ENCODE assay signal across 8 cellular contexts in the genomic region with DNA sequence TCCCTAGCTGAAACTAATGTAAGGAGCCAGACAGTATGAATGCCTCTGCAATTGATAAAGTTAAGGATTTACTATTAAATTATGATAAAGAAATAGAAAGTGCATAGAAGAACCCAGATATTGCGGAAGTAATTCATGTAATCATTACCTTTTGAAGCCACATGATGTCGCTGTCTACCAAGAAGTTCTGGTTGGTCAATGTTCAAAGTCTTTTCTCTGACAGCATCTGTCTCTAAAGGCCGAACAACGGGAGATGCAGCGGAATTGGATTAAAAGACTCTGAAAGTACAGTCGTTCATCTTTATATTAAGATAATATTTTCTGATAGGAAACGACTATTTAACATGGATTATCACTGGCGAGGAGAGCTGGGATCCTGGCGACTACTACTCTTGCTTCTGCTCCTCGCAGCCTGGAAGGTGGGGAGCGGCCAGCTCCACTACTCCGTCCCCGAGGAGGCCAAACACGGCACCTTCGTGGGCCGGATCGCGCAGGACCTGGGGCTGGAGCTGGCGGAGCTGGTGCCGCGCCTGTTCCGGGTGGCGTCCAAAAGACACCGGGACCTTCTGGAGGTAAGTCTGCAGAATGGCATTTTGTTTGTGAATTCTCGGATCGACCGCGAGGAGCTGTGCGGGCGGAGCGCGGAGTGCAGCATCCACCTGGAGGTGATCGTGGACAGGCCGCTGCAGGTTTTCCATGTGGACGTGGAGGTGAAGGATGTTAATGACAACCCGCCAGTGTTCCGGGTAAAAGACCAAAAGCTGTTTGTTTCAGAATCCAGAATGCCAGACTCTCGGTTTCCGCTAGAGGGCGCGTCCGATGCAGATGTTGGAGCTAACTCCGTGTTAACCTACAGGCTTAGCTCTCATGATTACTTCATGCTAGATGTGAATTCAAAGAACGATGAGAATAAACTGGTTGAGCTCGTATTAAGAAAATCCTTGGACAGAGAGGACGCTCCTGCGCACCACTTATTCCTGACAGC. TPM values are rescaled to one million over a fixed set of nuclear protein-coding genes. Genes with fewer than 3 reads are reported as not detected.
DNase-seq lines count a peak whose midpoint lies in the region; ATAC-seq, FAIRE-seq and TF ChIP-seq lines count a peak whose summit lies in the region.

A gene with protein sequence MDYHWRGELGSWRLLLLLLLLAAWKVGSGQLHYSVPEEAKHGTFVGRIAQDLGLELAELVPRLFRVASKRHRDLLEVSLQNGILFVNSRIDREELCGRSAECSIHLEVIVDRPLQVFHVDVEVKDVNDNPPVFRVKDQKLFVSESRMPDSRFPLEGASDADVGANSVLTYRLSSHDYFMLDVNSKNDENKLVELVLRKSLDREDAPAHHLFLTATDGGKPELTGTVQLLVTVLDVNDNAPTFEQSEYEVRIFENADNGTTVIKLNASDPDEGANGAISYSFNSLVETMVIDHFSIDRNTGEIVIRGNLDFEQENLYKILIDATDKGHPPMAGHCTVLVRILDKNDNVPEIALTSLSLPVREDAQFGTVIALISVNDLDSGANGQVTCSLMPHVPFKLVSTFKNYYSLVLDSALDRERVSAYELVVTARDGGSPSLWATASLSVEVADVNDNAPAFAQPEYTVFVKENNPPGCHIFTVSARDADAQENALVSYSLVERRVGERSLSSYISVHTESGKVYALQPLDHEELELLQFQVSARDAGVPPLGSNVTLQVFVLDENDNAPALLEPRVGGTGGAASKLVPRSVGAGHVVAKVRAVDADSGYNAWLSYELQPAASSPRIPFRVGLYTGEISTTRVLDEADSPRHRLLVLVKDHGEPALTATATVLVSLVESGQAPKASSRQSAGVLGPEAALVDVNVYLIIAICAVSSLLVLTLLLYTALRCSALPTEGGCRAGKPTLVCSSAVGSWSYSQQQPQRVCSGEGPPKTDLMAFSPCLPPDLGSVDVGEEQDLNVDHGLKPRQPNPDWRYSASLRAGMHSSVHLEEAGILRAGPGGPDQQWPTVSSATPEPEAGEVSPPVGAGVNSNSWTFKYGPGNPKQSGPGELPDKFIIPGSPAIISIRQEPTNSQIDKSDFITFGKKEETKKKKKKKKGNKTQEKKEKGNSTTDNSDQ (plus strand): TSS at position 210 of the 985 bp plus-strand sequence. CDS start 135 bp downstream, at position 345.

- H4K20me1 ChIP-seq in GM23338 (replicated peaks; ENCODE audit: insufficient read depth) (no peaks in the 10 kb centered on the region; the same call in 1 of the 2 replicates), OCI-LY3 (ENCODE audit: insufficient read depth, low read length) (no peaks in the 10 kb centered on the region)

- no peak for TF ChIP-seq EP300 in A549 (IDR thresholded peaks at IDR 0.05)

- peaks cover 11% of the 10 kb centered on the region for H3K36me3 Mint-ChIP-seq in GM23338 (ENCODE audit: low read depth)

- ATAC-seq in A549 (peak; percentile 78 to 82; a peak in 5 of 6 replicates), GM23338 (peak; percentile 75), GM21786 (IDR thresholded peaks at IDR 0.05; ENCODE audit: unreplicated experiment) (no peak), HG02798 (IDR thresholded peaks at IDR 0.05; ENCODE audit: poor library complexity, unreplicated experiment) (no peak)

- H3F3A ChIP-seq in GM23338 (replicated peaks; ENCODE audit: low read depth): no peaks in the 10 kb centered on the region

- H3K79me2 ChIP-seq in GM23338 (replicated peaks; ENCODE audit: insufficient read depth) (no peaks in the 10 kb centered on the region), OCI-LY3 (ENCODE audit: low read length) (no peaks in the 10 kb centered on the region)

- H3K27me3 Mint-ChIP-seq in GM23338 (ENCODE audit: insufficient read depth, low read depth, poor library complexity): no peaks in the 10 kb centered on the region

- peak within 1 kb of the TSS; percentile 55 for H3K4me2 ChIP-seq in A549
- H3K4me2 ChIP-seq in GM23338: no peak within 1 kb of the TSS
- no peak within 1 kb of the TSS for H3K4me2 ChIP-seq in OCI-LY3 (ENCODE audit: low read length)

- H3K4me3 ChIP-seq in A549 (peak within 1 kb of the TSS; percentile 42), GM23338 (no peak within 1 kb of the TSS), OCI-LY3 (ENCODE audit: low read length) (no peak within 1 kb of the TSS), fibroblast of pulmonary artery (replicated peaks; ENCODE audit: low read depth, low read length) (no peak within 1 kb of the TSS)

- no peak for TF ChIP-seq POLR2A in A549 (IDR thresholded peaks at IDR 0.05; ENCODE audit: low read length)

- no peaks in the 10 kb centered on the region for H3K4me1 ChIP-seq in A549
- H3K4me1 ChIP-seq in GM23338 (ENCODE audit: insufficient read depth): no peaks in the 10 kb centered on the region
- H3K4me1 ChIP-seq in OCI-LY3 (ENCODE audit: low read length): no peaks in the 10 kb centered on the region

- H3K4me1 Mint-ChIP-seq in GM23338: no peaks in the 10 kb centered on the region; the same call in 2 of the 3 replicates

- no peaks in the 10 kb centered on the region for H3K9me2 ChIP-seq in GM23338 (ENCODE audit: insufficient read depth)

- H3K9me3 Mint-ChIP-seq in GM23338: peaks cover 4% of the 10 kb centered on the region; the same call in 1 of the 3 replicates

- H3K4me3 Mint-ChIP-seq in GM23338: peak within 1 kb of the TSS; percentile 34; the same call in 1 of the 3 replicates

- 54% methylated on average over 40 of the region's 47 CpGs for WGBS in A549 (ENCODE audit: missing lambda C conversion rate)

- H3K27me3 ChIP-seq in GM23338 (ENCODE audit: insufficient read depth) (no peaks in the 10 kb centered on the region), OCI-LY3 (ENCODE audit: low read depth, low read length) (no peaks in the 10 kb centered on the region)

- peak; percentile 50 to 55 for TF ChIP-seq RAD21 in A549 (conservative IDR thresholded peaks at IDR 0.05 in 1 of 2, IDR thresholded peaks at IDR 0.05 in 1 of 2)

- H3K9ac ChIP-seq in OCI-LY3 (ENCODE audit: low read length): no peak within 1 kb of the TSS

- H3K9me3 ChIP-seq in A549 (0 out of 3 replicates have a peak, but pooled peaks cover 3% of the 10 kb centered on the region), OCI-LY3 (ENCODE audit: insufficient read depth, low read length) (no peaks in the 10 kb centered on the region)

- CTCF ChIA-PET in A549 (lab: Yijun Ruan, JAX): interaction anchor here (0.6 to 2.4 kb wide), 28 partner anchors 8 to 528 kb away, joined by 3 to 18 read pairs (median 3); a partner anchor contains a TSS

- H2AFZ ChIP-seq in GM23338: no peak within 1 kb of the TSS
- no peak within 1 kb of the TSS for H2AFZ ChIP-seq in OCI-LY3 (ENCODE audit: low read depth, low read length)

- TF ChIP-seq CTCF in A549 (IDR thresholded peaks at IDR 0.05) (peak; percentile 33; the same call in 1 of the 3 replicates), GM23338 (conservative IDR thresholded peaks at IDR 0.05; ENCODE audit: low read depth in 2 of 2) (peak; percentile 75 to 83), OCI-LY3 (IDR thresholded peaks at IDR 0.05; ENCODE audit: low read depth, low read length) (peak; percentile 20), fibroblast of pulmonary artery (IDR thresholded peaks at IDR 0.05; ENCODE audit: low read length, missing control alignments) (peak; percentile 6)

- no peak within 1 kb of the TSS for H3K27ac ChIP-seq in A549
- H3K27ac ChIP-seq in GM23338 (ENCODE audit: low read depth): no peak within 1 kb of the TSS
- no peak within 1 kb of the TSS for H3K27ac ChIP-seq in OCI-LY3 (ENCODE audit: low read length)

- POLR2A ChIA-PET in A549 (lab: Yijun Ruan, JAX): no interaction called here

- DNase-seq in A549 (ENCODE audit: low read depth in 1 of 2, low spot score in 1 of 2) (peak; percentile 20 to 46), GM23338 (ENCODE audit: low spot score) (peak; percentile 88), fibroblast of pulmonary artery (ENCODE audit: low read depth) (no peak), ACHN (no peak), NOMO-1 (lab: John Stamatoyannopoulos, UW; ENCODE audit: unreplicated experiment in 2 of 2) (no peak)

- no peak within 1 kb of the TSS for H3K27ac Mint-ChIP-seq in GM23338

- H3K36me3 ChIP-seq in GM23338 (ENCODE audit: insufficient read depth) (peaks cover 4% of the 10 kb centered on the region; the same call in 1 of the 2 replicates), OCI-LY3 (replicated peaks; ENCODE audit: low read depth, low read length) (no peaks in the 10 kb centered on the region)

- in situ Hi-C loops in ACHN (cut with HindIII; ENCODE audit: low pct_ligation_motif_present, low pct_unique_long_range_greater_than_20kb, low sequenced_read_pairs): no loop called here

- no peak for FAIRE-seq in A549 (lab: Jason Lieb, UNC)

TF ChIP-seq in A549, 52 proteins besides CTCF, POLR2A, EP300 and RAD21 (continues in another document):
- TF ChIP-seq, protein P1, sequence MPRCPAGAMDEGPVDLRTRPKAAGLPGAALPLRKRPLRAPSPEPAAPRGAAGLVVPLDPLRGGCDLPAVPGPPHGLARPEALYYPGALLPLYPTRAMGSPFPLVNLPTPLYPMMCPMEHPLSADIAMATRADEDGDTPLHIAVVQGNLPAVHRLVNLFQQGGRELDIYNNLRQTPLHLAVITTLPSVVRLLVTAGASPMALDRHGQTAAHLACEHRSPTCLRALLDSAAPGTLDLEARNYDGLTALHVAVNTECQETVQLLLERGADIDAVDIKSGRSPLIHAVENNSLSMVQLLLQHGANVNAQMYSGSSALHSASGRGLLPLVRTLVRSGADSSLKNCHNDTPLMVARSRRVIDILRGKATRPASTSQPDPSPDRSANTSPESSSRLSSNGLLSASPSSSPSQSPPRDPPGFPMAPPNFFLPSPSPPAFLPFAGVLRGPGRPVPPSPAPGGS (IDR thresholded peaks at IDR 0.05): no peak
- TF ChIP-seq SMC3 (IDR thresholded peaks at IDR 0.05): 0 out of 3 replicates have a peak, but pooled peaks have one; percentile 12

TF ChIP-seq in GM23338, 12 proteins besides CTCF, POLR2A, EP300 and RAD21:
- TF ChIP-seq POLR2AphosphoS5 (IDR thresholded peaks at IDR 0.05; ENCODE audit: low read depth) (no peak), EZH2phosphoT487 (IDR thresholded peaks at IDR 0.05; ENCODE audit: unreplicated experiment) (no peak), STAT1 (IDR thresholded peaks at IDR 0.05; ENCODE audit: unreplicated experiment) (no peak), JUNB (IDR thresholded peaks at IDR 0.05; ENCODE audit: unreplicated experiment) (no peak)

RNA-seq across cellular contexts. Expression of the gene that starts here (rescaled TPM):
- polyA plus RNA-seq in A549 (2011; rRNA removed) (0.12 and 0.16 TPM in 2 replicates), A549 (2017; fragmentation: RNase III; extraction: RNeasy Plus Mini Kit Qiagen cat#74134 plus additional on column Dnase treatment) (0.05 to 0.10 TPM in 2 of 3 replicates, not detected in the other), GM23338 (2016; fragmentation: Nextera tagmentation; extraction: Ambion mirVana) (0.56 and 0.86 TPM in 2 replicates)
- 0.01 TPM in 2 replicates for polyA plus RNA-seq in A549 (2012; cell fraction: cytosol; rRNA removed)
- polyA plus RNA-seq in A549 (2012; cell fraction: nucleus; rRNA removed): 0.05 and 0.10 TPM in 2 replicates
- polyA minus RNA-seq in A549 (2011; rRNA and poly(A)+ RNA removed): 1.8 and 2.7 TPM in 2 replicates
- 1.4 and 3.1 TPM in 2 replicates for total RNA-seq in GM23338 (2014; rRNA removed; shearing (Covaris generic))

Comparison
In these comparisons a context has a peak if more than half of its experiments do, and no peak if none do; other contexts are left out.
1. ATAC-seq: peak in A549 (2 of 2) and GM23338 (single experiment); none in GM21786 (single experiment) and HG02798 (single experiment).
2. DNase-seq: peak in A549 (2 of 2) and GM23338 (single experiment); none in fibroblast of pulmonary artery (single experiment), ACHN (single experiment) and NOMO-1 (0 of 2).
3. CTCF ChIP-seq: peak in every context shown above with its lines; median percentile 79 in GM23338; 33 in A549; 20 in OCI-LY3; 6 in fibroblast of pulmonary artery.